ENCODE assay signal across 29 cellular contexts in the genomic region with DNA sequence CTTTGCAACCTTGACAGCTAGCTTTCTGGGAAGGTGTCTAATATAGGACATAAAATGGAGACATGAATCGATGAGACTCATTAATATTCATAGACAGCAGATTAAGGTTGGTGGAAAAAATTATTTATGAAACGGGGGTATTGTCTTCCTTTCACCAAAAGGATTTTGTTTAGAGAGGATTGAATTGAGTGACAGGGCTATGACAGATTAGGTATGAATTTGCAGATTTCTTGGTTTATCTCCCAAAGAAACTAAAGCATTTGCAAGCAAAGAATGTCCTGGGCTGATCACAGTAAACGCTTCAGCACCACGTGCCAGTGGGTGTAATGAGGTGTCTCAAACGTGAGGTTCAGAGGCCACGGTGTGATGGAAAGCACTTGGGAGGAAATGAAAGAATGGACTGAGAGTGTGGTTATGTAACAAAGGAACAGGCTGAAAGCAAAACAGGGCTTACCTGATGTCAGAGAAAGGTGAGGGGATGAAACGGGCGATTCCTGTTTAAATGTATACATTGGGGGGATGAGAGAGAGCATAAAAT.
DNase-seq lines count a peak whose midpoint lies in the region; ATAC-seq and TF ChIP-seq lines count a peak whose summit lies in the region.
"Had no signal": no experiment of that assay in that cellular context is flagged by ENCODE, and none has a peak within 500 bp of the region (broad histone marks: within the 10 kb centered on the region; RNA-seq: fewer than 3 reads in every experiment).

No MANE protein-coding gene starts in this region.

- H3K4me3 ChIP-seq in WERI-Rb-1 (ENCODE audit: low read depth, low read length) (peak overlapping the region; percentile 26), MM.1S (ENCODE audit: low read length) (no peak overlapping the region)
- H3K4me3 ChIP-seq: A549, colonic mucosa, SK-N-MC, tibial artery had no signal

- no peak for ATAC-seq in naive thymus-derived CD8-positive, alpha-beta T cell
- ATAC-seq: A549; effector memory CD8-positive, alpha-beta T cell; left cardiac atrium had no signal

- no peak overlapping the region for H3K4me3 Mint-ChIP-seq in activated naive CD4-positive, alpha-beta T cell treated with anti-CD3 and anti-CD28 coated beads, Interleukin-2, amount 10 ng/mL, durations not matched to agents 7 days and 5 days
- H3K4me3 Mint-ChIP-seq in naive thymus-derived CD8-positive, alpha-beta T cell, result no peak overlapping the region
- H3K4me3 Mint-ChIP-seq: activated CD4-positive, alpha-beta T cell treated with anti-CD3 and anti-CD28 coated beads, Interleukin-2, amount 10 ng/mL, durations not matched to agents 24 days and 14 days; effector memory CD8-positive, alpha-beta T cell; memory B cell; stimulated activated naive CD8-positive, alpha-beta T cell treated with anti-CD3 and anti-CD28 coated beads, Interleukin-15, Interleukin-2, amounts not matched to agents 100 ng/mL and 50 ng/mL, for 24 hours had no signal

- H3K4me1 Mint-ChIP-seq in activated naive CD4-positive, alpha-beta T cell treated with anti-CD3 and anti-CD28 coated beads, Interleukin-2, amount 10 ng/mL, durations not matched to agents 7 days and 5 days, result peaks cover 9% of the 10 kb centered on the region
- H3K4me1 Mint-ChIP-seq in naive thymus-derived CD8-positive, alpha-beta T cell, result peaks cover 4 to 6% (median 6%) of the 10 kb centered on the region in 4 donors

- H3K9me3 Mint-ChIP-seq in activated naive CD4-positive, alpha-beta T cell treated with anti-CD3 and anti-CD28 coated beads, Interleukin-2, amount 10 ng/mL, durations not matched to agents 7 days and 5 days, result no peaks in the 10 kb centered on the region
- peaks cover 0 to 5% (median 0%) of the 10 kb centered on the region in 9 donors for H3K9me3 Mint-ChIP-seq in naive thymus-derived CD8-positive, alpha-beta T cell
- H3K9me3 Mint-ChIP-seq: activated CD4-positive, alpha-beta T cell treated with anti-CD3 and anti-CD28 coated beads, Interleukin-2, amount 10 ng/mL, durations not matched to agents 24 days and 14 days; CD4-positive, alpha-beta memory T cell; effector memory CD8-positive, alpha-beta T cell; memory B cell; stimulated activated naive CD8-positive, alpha-beta T cell treated with anti-CD3 and anti-CD28 coated beads, Interleukin-15, Interleukin-2, amounts not matched to agents 100 ng/mL and 50 ng/mL, for 24 hours had no signal

- POLR2A ChIA-PET in naive thymus-derived CD8-positive, alpha-beta T cell (lab: Charles Lee), result no interaction called here

- no peak overlapping the region for H3K27ac Mint-ChIP-seq in activated naive CD4-positive, alpha-beta T cell treated with anti-CD3 and anti-CD28 coated beads, Interleukin-2, amount 10 ng/mL, durations not matched to agents 7 days and 5 days
- peak overlapping the region in 1 of 10 donors; percentile 43 for H3K27ac Mint-ChIP-seq in naive thymus-derived CD8-positive, alpha-beta T cell
- H3K27ac Mint-ChIP-seq: activated CD4-positive, alpha-beta T cell treated with anti-CD3 and anti-CD28 coated beads, Interleukin-2, amount 10 ng/mL, durations not matched to agents 24 days and 14 days; CD4-positive, alpha-beta memory T cell; effector memory CD8-positive, alpha-beta T cell; memory B cell; stimulated activated naive CD8-positive, alpha-beta T cell treated with anti-CD3 and anti-CD28 coated beads, Interleukin-15, Interleukin-2, amounts not matched to agents 100 ng/mL and 50 ng/mL, for 24 hours had no signal

- 0 out of 2 replicates have a peak, but pooled peaks cover 5% of the 10 kb centered on the region for H3K4me1 ChIP-seq in MM.1S (ENCODE audit: low read length)
- H3K4me1 ChIP-seq: A549, colonic mucosa had no signal

- H2AFZ ChIP-seq in MM.1S (ENCODE audit: low read length), result no peak overlapping the region

- H3K27ac ChIP-seq in WERI-Rb-1, result peak overlapping the region; percentile 52
- H3K27ac ChIP-seq in MM.1S (ENCODE audit: low read length), result no peak overlapping the region
- H3K27ac ChIP-seq: A549, colonic mucosa, SK-N-MC, tibial artery had no signal

- H3K9me2 ChIP-seq in MM.1S (replicated peaks; ENCODE audit: insufficient read depth, low read length), result no peaks in the 10 kb centered on the region

- no peaks in the 10 kb centered on the region for H3K27me3 Mint-ChIP-seq in activated naive CD4-positive, alpha-beta T cell treated with anti-CD3 and anti-CD28 coated beads, Interleukin-2, amount 10 ng/mL, durations not matched to agents 7 days and 5 days
- H3K27me3 Mint-ChIP-seq in naive thymus-derived CD8-positive, alpha-beta T cell, result peaks cover 0 to 11% (median 4%) of the 10 kb centered on the region in 5 donors

- H3K27me3 ChIP-seq in WERI-Rb-1 (ENCODE audit: insufficient read depth, low read depth, severe bottlenecking) (no peaks in the 10 kb centered on the region), MM.1S (replicated peaks; ENCODE audit: insufficient read depth, low read length) (no peaks in the 10 kb centered on the region)
- H3K27me3 ChIP-seq: colonic mucosa, tibial artery had no signal

- H3F3A ChIP-seq in MM.1S (ENCODE audit: insufficient read depth, low read length), result no peaks in the 10 kb centered on the region

- peak; percentile 28 for DNase-seq in activated naive CD4-positive, alpha-beta T cell treated with anti-CD3 and anti-CD28 coated beads, Interleukin-2, amount 10 ng/mL, durations not matched to agents 7 days and 5 days
- no peak for DNase-seq in activated naive CD4-positive, alpha-beta T cell (lab: John Stamatoyannopoulos, UW)
- DNase-seq in WERI-Rb-1 (peak; percentile 27), left kidney (ENCODE audit: low read depth, low spot score) (peak; percentile 91), MM.1S (no peak)
- DNase-seq in activated CD4-positive, alpha-beta T cell treated with anti-CD3 and anti-CD28 coated beads for 48 hours, result no peak
- DNase-seq in activated CD4-positive, alpha-beta T cell treated with anti-CD3 and anti-CD28 coated beads for 1 hour, result no peak
- DNase-seq in naive thymus-derived CD8-positive, alpha-beta T cell, result no peak
- DNase-seq: activated CD4-positive, alpha-beta T cell treated with anti-CD3 and anti-CD28 coated beads, Interleukin-2, amount 10 ng/mL, durations not matched to agents 24 days and 14 days; activated T-cell treated with anti-CD3 and anti-CD28 coated beads, Interleukin-2, amount 50 U/mL, for 48 hours; AML-193; amygdala; CD4-positive, alpha-beta memory T cell; colonic mucosa; effector memory CD8-positive, alpha-beta T cell; foreskin fibroblast; H7; IMR-90; left cardiac atrium; NCI-H1048; NCI-H1694; NCI-H774; OCI-M1; T-helper 2 cell; tibial artery had no signal

- H3K36me3 ChIP-seq in WERI-Rb-1 (no peaks in the 10 kb centered on the region), MM.1S (replicated peaks; ENCODE audit: insufficient read depth, low read length) (no peaks in the 10 kb centered on the region)
- H3K36me3 ChIP-seq: colonic mucosa, tibial artery had no signal

- no peaks in the 10 kb centered on the region for H4K20me1 ChIP-seq in MM.1S (ENCODE audit: insufficient read depth, low read length)

- H3K9ac ChIP-seq in MM.1S (ENCODE audit: low read length), result no peak overlapping the region

- CTCF ChIA-PET in activated naive CD4-positive, alpha-beta T cell treated with anti-CD3 and anti-CD28 coated beads, Interleukin-2, amount 10 ng/mL, durations not matched to agents 7 days and 5 days (lab: Charles Lee), result no interaction called here

- no peak overlapping the region for H3K4me2 ChIP-seq in MM.1S (ENCODE audit: low read depth, low read length)
- H3K4me2 ChIP-seq: A549 had no signal

- no peaks in the 10 kb centered on the region for H3K79me2 ChIP-seq in MM.1S (ENCODE audit: low read length)

- TF ChIP-seq CTCF in WERI-Rb-1 (IDR thresholded peaks at IDR 0.05; ENCODE audit: low read depth, low read length) (no peak), MM.1S (IDR thresholded peaks at IDR 0.05; ENCODE audit: low read length) (no peak)

- H3K9me3 ChIP-seq in WERI-Rb-1 (ENCODE audit: severe bottlenecking) (peaks cover 4% of the 10 kb centered on the region), MM.1S (replicated peaks; ENCODE audit: insufficient read depth, low read length) (no peaks in the 10 kb centered on the region)
- H3K9me3 ChIP-seq: colonic mucosa, tibial artery had no signal

- no peaks in the 10 kb centered on the region for H3K36me3 Mint-ChIP-seq in activated naive CD4-positive, alpha-beta T cell treated with anti-CD3 and anti-CD28 coated beads, Interleukin-2, amount 10 ng/mL, durations not matched to agents 7 days and 5 days
- H3K36me3 Mint-ChIP-seq in naive thymus-derived CD8-positive, alpha-beta T cell, result peaks cover 0 to 2% (median 0%) of the 10 kb centered on the region in 3 donors
- H3K36me3 Mint-ChIP-seq: CD4-positive, alpha-beta memory T cell; memory B cell had no signal

Comparison
In these comparisons a context has a peak if more than half of its experiments do, and no peak if none do; other contexts are left out.
1. DNase-seq: peak in activated naive CD4-positive, alpha-beta T cell treated with anti-CD3 and anti-CD28 coated beads, Interleukin-2, amount 10 ng/mL, durations not matched to agents 7 days and 5 days (single experiment), WERI-Rb-1 (single experiment) and left kidney (single experiment); none in activated naive CD4-positive, alpha-beta T cell (0 of 4), activated CD4-positive, alpha-beta T cell treated with anti-CD3 and anti-CD28 coated beads for 48 hours (single experiment), activated CD4-positive, alpha-beta T cell treated with anti-CD3 and anti-CD28 coated beads for 1 hour (single experiment), naive thymus-derived CD8-positive, alpha-beta T cell (0 of 10) and MM.1S (single experiment).